Comparison of ENCODE assay signal across 31 cellular contexts in the genomic region with DNA sequence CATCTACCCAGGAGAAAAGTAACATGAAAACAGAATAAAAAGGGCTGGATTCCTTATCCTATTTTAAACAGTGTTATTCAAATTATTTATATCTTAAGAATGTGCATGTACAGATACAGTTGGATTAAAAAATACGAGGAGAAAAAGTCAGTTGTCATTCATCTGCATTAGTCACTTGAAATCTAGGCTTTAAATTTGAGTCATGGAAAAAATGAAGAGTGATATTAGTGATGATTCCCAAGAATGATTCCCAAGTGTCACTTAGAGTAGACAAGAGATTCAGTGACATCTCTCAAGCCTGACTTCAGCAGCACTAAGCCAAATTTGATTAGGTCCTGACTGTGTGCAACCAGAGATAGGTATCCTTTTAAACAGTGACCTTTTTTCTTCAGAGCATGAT.
"Had no signal": no experiment of that assay in that cellular context is flagged by ENCODE, and none has a peak within 500 bp of the region (broad histone marks: within the 10 kb centered on the region; RNA-seq: fewer than 3 reads in every experiment).

No MANE protein-coding gene starts in this region.

- H3K27ac Mint-ChIP-seq: activated CD4-positive, alpha-beta memory T cell treated with anti-CD3 and anti-CD28 coated beads for 36 hours; activated CD4-positive, alpha-beta T cell treated with anti-CD3 and anti-CD28 coated beads for 36 hours; activated CD4-positive, alpha-beta T cell treated with anti-CD3 and anti-CD28 coated beads, Interleukin-2, amount 10 ng/mL, durations not matched to agents 24 days and 14 days; activated CD8-positive, alpha-beta memory T cell treated with anti-CD3 and anti-CD28 coated beads, Interleukin-2, amount 10 ng/mL, durations not matched to agents 7 days and 5 days; activated CD8-positive, alpha-beta T cell treated with anti-CD3 and anti-CD28 coated beads, Interleukin-2, amount 10 ng/mL, durations not matched to agents 7 days and 5 days; activated naive CD4-positive, alpha-beta T cell treated with anti-CD3 and anti-CD28 coated beads, Interleukin-2, amount 10 ng/mL, durations not matched to agents 7 days and 5 days; activated naive CD4-positive, alpha-beta T cell treated with anti-CD3 and anti-CD28 coated beads, Interleukin-2, amount 50 U/mL, for 72 hours; activated naive CD8-positive, alpha-beta T cell treated with anti-CD3 and anti-CD28 coated beads, Interleukin-2, amount 10 ng/mL, durations not matched to agents 7 days and 5 days; activated T-cell treated with anti-CD3 and anti-CD28 coated beads, Interleukin-2, amount 50 U/mL, for 72 hours; effector memory CD8-positive, alpha-beta T cell had no signal

- H3K36me3 ChIP-seq: ascending aorta, breast epithelium, esophagus squamous epithelium, gastroesophageal sphincter had no signal

- FAIRE-seq: colon, endometrium, endothelial cell of umbilical vein had no signal

- H3K9me3 ChIP-seq: ascending aorta, breast epithelium, esophagus squamous epithelium, gastroesophageal sphincter had no signal

- H3K27me3 ChIP-seq: ascending aorta, breast epithelium, esophagus squamous epithelium, gastroesophageal sphincter had no signal

- H3K4me3 ChIP-seq: ascending aorta, breast epithelium, esophagus squamous epithelium, gastroesophageal sphincter had no signal

- DNase-seq: activated CD4-positive, alpha-beta memory T cell treated with anti-CD3 and anti-CD28 coated beads for 36 hours; activated CD4-positive, alpha-beta T cell treated with anti-CD3 and anti-CD28 coated beads for 36 hours; activated CD4-positive, alpha-beta T cell treated with anti-CD3 and anti-CD28 coated beads, Interleukin-2, amount 10 ng/mL, durations not matched to agents 24 days and 14 days; activated CD4-positive, CD25-positive, alpha-beta regulatory T cell; activated CD4-positive, CD25-positive, alpha-beta regulatory T cell treated with anti-CD3 and anti-CD28 coated beads, Interleukin-2, amount 50 U/mL, for 72 hours; activated CD8-positive, alpha-beta memory T cell treated with anti-CD3 and anti-CD28 coated beads, Interleukin-2, amount 10 ng/mL, durations not matched to agents 7 days and 5 days; activated CD8-positive, alpha-beta memory T cell treated with anti-CD3 and anti-CD28 coated beads, Interleukin-2, amount 50 U/mL, for 4 hours; activated CD8-positive, alpha-beta T cell treated with anti-CD3 and anti-CD28 coated beads, Interleukin-2, amount 10 ng/mL, durations not matched to agents 7 days and 5 days; activated gamma-delta T cell; activated naive CD4-positive, alpha-beta T cell; activated naive CD4-positive, alpha-beta T cell treated with anti-CD3 and anti-CD28 coated beads, Interleukin-2, amount 10 ng/mL, durations not matched to agents 7 days and 5 days; activated naive CD8-positive, alpha-beta T cell treated with anti-CD3 and anti-CD28 coated beads, Interleukin-2, amount 10 ng/mL, durations not matched to agents 7 days and 5 days; activated T-cell treated with anti-CD3 and anti-CD28 coated beads, Interleukin-2, amount 50 U/mL, for 1 hour; activated T-cell treated with anti-CD3 and anti-CD28 coated beads, Interleukin-2, amount 50 U/mL, for 72 hours; cortex of kidney; dermis blood vessel endothelial cell; effector CD4-positive, alpha-beta T cell; effector memory CD8-positive, alpha-beta T cell; esophagus squamous epithelium; foreskin melanocyte; T-helper 2 cell had no signal

- H3K4me1 ChIP-seq: ascending aorta, breast epithelium, esophagus squamous epithelium had no signal

- H3K9me3 Mint-ChIP-seq: activated CD4-positive, alpha-beta memory T cell treated with anti-CD3 and anti-CD28 coated beads for 36 hours; activated naive CD4-positive, alpha-beta T cell treated with anti-CD3 and anti-CD28 coated beads, Interleukin-2, amount 10 ng/mL, durations not matched to agents 7 days and 5 days; activated T-cell treated with anti-CD3 and anti-CD28 coated beads, Interleukin-2, amount 50 U/mL, for 72 hours; brain; central memory CD8-positive, alpha-beta T cell; effector memory CD8-positive, alpha-beta T cell had no signal

- ATAC-seq: activated CD4-positive, alpha-beta T cell treated with anti-CD3 and anti-CD28 coated beads for 36 hours; activated CD8-positive, alpha-beta memory T cell treated with anti-CD3 and anti-CD28 coated beads, Interleukin-2, amount 10 ng/mL, durations not matched to agents 7 days and 5 days; activated CD8-positive, alpha-beta T cell treated with anti-CD3 and anti-CD28 coated beads, Interleukin-2, amount 10 ng/mL, durations not matched to agents 7 days and 5 days; activated naive CD4-positive, alpha-beta T cell treated with anti-CD3 and anti-CD28 coated beads, Interleukin-2, amount 50 U/mL, for 72 hours; activated T-cell treated with anti-CD3 and anti-CD28 coated beads, Interleukin-2, amount 50 U/mL, for 72 hours; effector memory CD8-positive, alpha-beta T cell; gastroesophageal sphincter had no signal

- H3K4me1 Mint-ChIP-seq: activated CD4-positive, alpha-beta T cell treated with anti-CD3 and anti-CD28 coated beads, Interleukin-2, amount 10 ng/mL, durations not matched to agents 24 days and 14 days; activated CD8-positive, alpha-beta memory T cell treated with anti-CD3 and anti-CD28 coated beads, Interleukin-2, amount 10 ng/mL, durations not matched to agents 7 days and 5 days; activated naive CD4-positive, alpha-beta T cell treated with anti-CD3 and anti-CD28 coated beads, Interleukin-2, amount 10 ng/mL, durations not matched to agents 7 days and 5 days; activated naive CD8-positive, alpha-beta T cell treated with anti-CD3 and anti-CD28 coated beads, Interleukin-2, amount 10 ng/mL, durations not matched to agents 7 days and 5 days; central memory CD8-positive, alpha-beta T cell had no signal

- H3K36me3 Mint-ChIP-seq: activated CD4-positive, alpha-beta memory T cell treated with anti-CD3 and anti-CD28 coated beads for 36 hours; activated CD8-positive, alpha-beta memory T cell treated with anti-CD3 and anti-CD28 coated beads, Interleukin-2, amount 10 ng/mL, durations not matched to agents 7 days and 5 days; activated naive CD4-positive, alpha-beta T cell treated with anti-CD3 and anti-CD28 coated beads, Interleukin-2, amount 10 ng/mL, durations not matched to agents 7 days and 5 days; activated naive CD4-positive, alpha-beta T cell treated with anti-CD3 and anti-CD28 coated beads, Interleukin-2, amount 50 U/mL, for 72 hours; activated naive CD8-positive, alpha-beta T cell treated with anti-CD3 and anti-CD28 coated beads, Interleukin-2, amount 10 ng/mL, durations not matched to agents 7 days and 5 days; brain had no signal

- H3K4me3 Mint-ChIP-seq: activated CD4-positive, alpha-beta memory T cell treated with anti-CD3 and anti-CD28 coated beads for 36 hours; activated CD4-positive, alpha-beta T cell treated with anti-CD3 and anti-CD28 coated beads for 36 hours; activated CD4-positive, alpha-beta T cell treated with anti-CD3 and anti-CD28 coated beads, Interleukin-2, amount 10 ng/mL, durations not matched to agents 24 days and 14 days; activated CD8-positive, alpha-beta memory T cell treated with anti-CD3 and anti-CD28 coated beads, Interleukin-2, amount 10 ng/mL, durations not matched to agents 7 days and 5 days; activated CD8-positive, alpha-beta T cell treated with anti-CD3 and anti-CD28 coated beads, Interleukin-2, amount 10 ng/mL, durations not matched to agents 7 days and 5 days; activated naive CD4-positive, alpha-beta T cell treated with anti-CD3 and anti-CD28 coated beads, Interleukin-2, amount 10 ng/mL, durations not matched to agents 7 days and 5 days; activated naive CD8-positive, alpha-beta T cell treated with anti-CD3 and anti-CD28 coated beads, Interleukin-2, amount 10 ng/mL, durations not matched to agents 7 days and 5 days; activated T-cell treated with anti-CD3 and anti-CD28 coated beads, Interleukin-2, amount 50 U/mL, for 72 hours; brain; central memory CD8-positive, alpha-beta T cell; effector memory CD8-positive, alpha-beta T cell had no signal

- H3K27ac ChIP-seq: ascending aorta, breast epithelium, epithelial cell of prostate, esophagus squamous epithelium, gastroesophageal sphincter had no signal
